In genomic region chr7:67614843-67615242, GRCh38 we compare ENCODE assay signal across 1 cellular context.
TF ChIP-seq lines count a peak whose summit lies in the region.

No MANE protein-coding gene starts in this region.

TF ChIP-seq in K562, 482 proteins besides CTCF, POLR2A, EP300 and RAD21 (continued from another document):
- TF ChIP-seq PTBP1 (IDR thresholded peaks at IDR 0.05; ENCODE audit: low read depth, low read length) = no peak
